Comparison of ENCODE assay signal across 16 cellular contexts in genomic region chr5:89703799-89704198, GRCh38.
DNase-seq lines count a peak whose midpoint lies in the region; ATAC-seq and TF ChIP-seq lines count a peak whose summit lies in the region.
"Had no signal": no experiment of that assay in that cellular context is flagged by ENCODE, and none has a peak within 500 bp of the region (broad histone marks: within the 10 kb centered on the region; RNA-seq: fewer than 3 reads in every experiment).

No MANE protein-coding gene starts in this region.

- no peaks in the 10 kb centered on the region for H3K4me1 ChIP-seq in ascending aorta
- H3K4me1 ChIP-seq: testis had no signal

- CTCF ChIA-PET in WTC11 (lab: Charles Lee): interaction anchor here (0.8 to 0.9 kb wide), 2 partner anchors 11 to 1563 kb away, joined by 3 to 5 read pairs; no protein-coding TSS in a partner anchor

- intact Hi-C loops in ascending aorta (cut with DNase I): no loop called here

- H3K36me3 Mint-ChIP-seq in WTC11: 0 out of 2 replicates have a peak, but pooled peaks cover 4% of the 10 kb centered on the region
- H3K36me3 Mint-ChIP-seq: CD4-positive, CD25-positive, alpha-beta regulatory T cell; mesothelial cell of epicardium had no signal

- peaks cover 58% of the 10 kb centered on the region for H3K4me1 Mint-ChIP-seq in WTC11
- H3K4me1 Mint-ChIP-seq: CD4-positive, CD25-positive, alpha-beta regulatory T cell had no signal

- H3K36me3 ChIP-seq in H7 (replicated peaks; ENCODE audit: control insufficient read depth, insufficient read depth, low read length): no peaks in the 10 kb centered on the region
- no peaks in the 10 kb centered on the region for H3K36me3 ChIP-seq in ascending aorta

- no peaks in the 10 kb centered on the region for H3K9me3 ChIP-seq in ascending aorta
- H3K9me3 ChIP-seq: testis had no signal

- no peak overlapping the region for H3K4me3 Mint-ChIP-seq in WTC11
- H3K4me3 Mint-ChIP-seq: CD4-positive, CD25-positive, alpha-beta regulatory T cell; dendritic cell treated with granulocyte-macrophage colony-stimulating factor and Interleukin-4, amounts not matched to agents 40 ng/mL and 50 ng/mL, for 4 days; mesothelial cell of epicardium had no signal

- H3K27me3 ChIP-seq in H7 (ENCODE audit: control insufficient read depth, insufficient read depth, low read length) (no peaks in the 10 kb centered on the region), ascending aorta (no peaks in the 10 kb centered on the region)
- H3K27me3 ChIP-seq: testis had no signal

- ATAC-seq in WTC11: peak; percentile 98

- H3K4me3 ChIP-seq in H7 (ENCODE audit: insufficient read depth, low read depth, low read length) (no peak overlapping the region), skeletal muscle cell (ENCODE audit: low read depth, low read length) (no peak overlapping the region), ascending aorta (no peak overlapping the region)
- H3K4me3 ChIP-seq: testis had no signal

- DNase-seq in H7: peak; percentile 21
- DNase-seq in WTC11 (ENCODE audit: low spot score): peak; percentile 11
- peak; percentile 60 for DNase-seq in iPS-NIHi11 (ENCODE audit: low spot score)
- peak; percentile 7 for DNase-seq in skeletal muscle cell (ENCODE audit: low read depth)
- DNase-seq in AML-193 (lab: John Stamatoyannopoulos, UW): no peak
- no peak for DNase-seq in ascending aorta (ENCODE audit: low spot score in 2 of 2)
- DNase-seq in NOMO-1 treated with dmso at 0.1 percent for 144 hours (lab: John Stamatoyannopoulos, UW; ENCODE audit: unreplicated experiment): no peak
- DNase-seq: amygdala; CD4-positive, CD25-positive, alpha-beta regulatory T cell; GF-D8; NCI-H1417; NCI-H2227 treated with DMSO at 0.1 percent for 48 hours; posterior cingulate gyrus; testis had no signal

- no peak for TF ChIP-seq CTCF in WTC11 (IDR thresholded peaks at IDR 0.05)
- no peak for TF ChIP-seq CTCF in ascending aorta (IDR thresholded peaks at IDR 0.05)

- H3K27me3 Mint-ChIP-seq in WTC11 (ENCODE audit: low read depth): no peaks in the 10 kb centered on the region
- H3K27me3 Mint-ChIP-seq: CD4-positive, CD25-positive, alpha-beta regulatory T cell; dendritic cell treated with granulocyte-macrophage colony-stimulating factor and Interleukin-4, amounts not matched to agents 40 ng/mL and 50 ng/mL, for 4 days had no signal

- peaks cover 13% of the 10 kb centered on the region for H3K9me3 Mint-ChIP-seq in WTC11
- H3K9me3 Mint-ChIP-seq: mesothelial cell of epicardium had no signal

- no peak overlapping the region for H3K27ac ChIP-seq in ascending aorta
- H3K27ac ChIP-seq: testis had no signal

- POLR2A ChIA-PET in WTC11 (lab: Charles Lee): interaction anchor here (0.7 kb wide), 1 partner anchor 706 kb away, joined by 3 read pairs; the partner anchor contains the start of gene CETN3

- peak overlapping the region; percentile 83 for H3K27ac Mint-ChIP-seq in WTC11
- H3K27ac Mint-ChIP-seq: CD4-positive, CD25-positive, alpha-beta regulatory T cell; dendritic cell treated with granulocyte-macrophage colony-stimulating factor and Interleukin-4, amounts not matched to agents 40 ng/mL and 50 ng/mL, for 4 days; mesothelial cell of epicardium had no signal

TF ChIP-seq in WTC11, 78 proteins besides CTCF, POLR2A, EP300 and RAD21 (continues in another document):
- TF ChIP-seq, protein P1, sequence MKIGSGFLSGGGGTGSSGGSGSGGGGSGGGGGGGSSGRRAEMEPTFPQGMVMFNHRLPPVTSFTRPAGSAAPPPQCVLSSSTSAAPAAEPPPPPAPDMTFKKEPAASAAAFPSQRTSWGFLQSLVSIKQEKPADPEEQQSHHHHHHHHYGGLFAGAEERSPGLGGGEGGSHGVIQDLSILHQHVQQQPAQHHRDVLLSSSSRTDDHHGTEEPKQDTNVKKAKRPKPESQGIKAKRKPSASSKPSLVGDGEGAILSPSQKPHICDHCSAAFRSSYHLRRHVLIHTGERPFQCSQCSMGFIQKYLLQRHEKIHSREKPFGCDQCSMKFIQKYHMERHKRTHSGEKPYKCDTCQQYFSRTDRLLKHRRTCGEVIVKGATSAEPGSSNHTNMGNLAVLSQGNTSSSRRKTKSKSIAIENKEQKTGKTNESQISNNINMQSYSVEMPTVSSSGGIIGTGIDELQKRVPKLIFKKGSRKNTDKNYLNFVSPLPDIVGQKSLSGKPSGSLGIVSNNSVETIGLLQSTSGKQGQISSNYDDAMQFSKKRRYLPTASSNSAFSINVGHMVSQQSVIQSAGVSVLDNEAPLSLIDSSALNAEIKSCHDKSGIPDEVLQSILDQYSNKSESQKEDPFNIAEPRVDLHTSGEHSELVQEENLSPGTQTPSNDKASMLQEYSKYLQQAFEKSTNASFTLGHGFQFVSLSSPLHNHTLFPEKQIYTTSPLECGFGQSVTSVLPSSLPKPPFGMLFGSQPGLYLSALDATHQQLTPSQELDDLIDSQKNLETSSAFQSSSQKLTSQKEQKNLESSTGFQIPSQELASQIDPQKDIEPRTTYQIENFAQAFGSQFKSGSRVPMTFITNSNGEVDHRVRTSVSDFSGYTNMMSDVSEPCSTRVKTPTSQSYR (CRISPR knock-in tag; IDR thresholded peaks at IDR 0.05): peak; percentile 84
- TF ChIP-seq TEAD4 (CRISPR knock-in tag; IDR thresholded peaks at IDR 0.05) (peak; percentile 92), TEAD1 (CRISPR knock-in tag; IDR thresholded peaks at IDR 0.05) (peak; percentile 99), ZNF425 (CRISPR knock-in tag; conservative IDR thresholded peaks at IDR 0.05) (0 out of 2 replicates have a peak, but pooled peaks have one; percentile 64), E2F5 (CRISPR knock-in tag; IDR thresholded peaks at IDR 0.05) (no peak), OVOL2 (CRISPR knock-in tag; IDR thresholded peaks at IDR 0.05; ENCODE audit: borderline replicate concordance) (no peak), SP1 (CRISPR knock-in tag; conservative IDR thresholded peaks at IDR 0.05) (0 out of 2 replicates have a peak, but pooled peaks have one; percentile 28), SMAD4 (CRISPR knock-in tag; IDR thresholded peaks at IDR 0.05) (no peak), ZNF532 (CRISPR knock-in tag; IDR thresholded peaks at IDR 0.05; ENCODE audit: borderline replicate concordance) (0 out of 2 replicates have a peak, but pooled peaks have one; percentile 59), CBFB (CRISPR knock-in tag; IDR thresholded peaks at IDR 0.05; ENCODE audit: low read depth) (no peak)
- TF ChIP-seq, protein P2, sequence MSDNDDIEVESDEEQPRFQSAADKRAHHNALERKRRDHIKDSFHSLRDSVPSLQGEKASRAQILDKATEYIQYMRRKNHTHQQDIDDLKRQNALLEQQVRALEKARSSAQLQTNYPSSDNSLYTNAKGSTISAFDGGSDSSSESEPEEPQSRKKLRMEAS (CRISPR knock-in tag; IDR thresholded peaks at IDR 0.05): no peak

Comparison
In these comparisons a context has a peak if more than half of its experiments do, and no peak if none do; other contexts are left out.
1. DNase-seq: peak in H7 (single experiment), WTC11 (single experiment), iPS-NIHi11 (single experiment) and skeletal muscle cell (single experiment); none in AML-193 (0 of 2), ascending aorta (0 of 2) and NOMO-1 treated with dmso at 0.1 percent for 144 hours (single experiment).